ENCODE assay signal across 8 cellular contexts in the genomic region with DNA sequence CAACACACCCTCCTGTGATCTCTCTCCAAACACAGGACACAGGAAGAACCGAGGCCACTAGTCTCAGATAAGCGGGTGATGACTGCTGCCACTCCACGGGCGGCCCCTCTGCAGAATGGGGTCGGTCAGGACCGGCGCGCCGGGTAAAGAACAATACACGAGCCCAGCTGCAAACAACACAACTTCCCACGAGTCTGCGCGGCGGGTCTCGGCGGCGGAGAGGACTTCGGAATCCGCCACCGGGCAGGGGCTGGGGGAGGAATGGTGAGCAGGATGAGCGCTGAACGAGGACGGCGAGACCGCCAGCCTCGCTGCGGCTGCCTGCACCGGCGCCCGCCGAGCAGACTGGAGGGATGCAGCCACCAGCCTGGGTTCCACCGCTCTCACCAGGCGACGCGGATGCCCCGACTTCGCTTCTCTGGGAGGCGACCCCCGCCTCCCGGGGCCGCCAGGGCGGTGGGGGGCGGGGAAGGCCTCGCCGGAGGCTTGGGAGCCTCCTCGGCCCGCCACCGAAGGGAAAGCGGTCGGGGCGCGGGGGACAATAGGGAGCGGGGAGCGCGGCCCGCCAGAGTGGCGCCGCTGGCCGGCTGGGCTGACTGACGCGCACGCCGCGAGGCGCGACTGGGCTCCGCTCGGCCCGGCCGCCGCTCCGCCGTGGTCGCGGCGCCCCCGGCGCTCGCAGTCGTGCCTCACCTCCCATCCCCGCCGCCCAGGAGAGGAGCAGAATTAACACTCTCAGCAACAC. TPM values are rescaled to one million over a fixed set of nuclear protein-coding genes. Genes with fewer than 3 reads are reported as not detected.
DNase-seq lines count a peak whose midpoint lies in the region; ATAC-seq, FAIRE-seq and TF ChIP-seq lines count a peak whose summit lies in the region.

No MANE protein-coding gene starts in this region.

- peak; percentile 31 for ATAC-seq in GM19351 (IDR thresholded peaks at IDR 0.05; ENCODE audit: unreplicated experiment)
- peak; percentile 33 for ATAC-seq in HG03439 (IDR thresholded peaks at IDR 0.05; ENCODE audit: unreplicated experiment)
- ATAC-seq in pancreas, result peak; percentile 43 to 69 (median 58)

- peak overlapping the region; percentile 97 to 98 for H3K4me3 Mint-ChIP-seq in CD14-positive monocyte
- peak overlapping the region; percentile 97 for H3K4me3 Mint-ChIP-seq in activated naive CD4-positive, alpha-beta T cell treated with anti-CD3 and anti-CD28 coated beads, Interleukin-2, amount 50 U/mL, for 24 hours

- H3K36me3 Mint-ChIP-seq in CD14-positive monocyte, result peaks cover 7 to 10% of the 10 kb centered on the region in 2 donors
- H3K36me3 Mint-ChIP-seq in activated naive CD4-positive, alpha-beta T cell treated with anti-CD3 and anti-CD28 coated beads, Interleukin-2, amount 50 U/mL, for 24 hours, result peaks cover 3% of the 10 kb centered on the region

- H3K4me3 ChIP-seq in cardiac muscle cell (peak overlapping the region; percentile 99), pancreas (peak overlapping the region; percentile 73 to 98 (median 89))

- no peaks in the 10 kb centered on the region for H3K36me3 ChIP-seq in cardiac muscle cell
- H3K36me3 ChIP-seq in pancreas, result no peaks in the 10 kb centered on the region

- H3K27ac ChIP-seq in cardiac muscle cell (peak overlapping the region; percentile 99), pancreas (peak overlapping the region; percentile 75 to 97 (median 90))

- H3K4me1 ChIP-seq in cardiac muscle cell (ENCODE audit: low read depth) (peaks cover 21% of the 10 kb centered on the region), pancreas (peaks cover 0 to 22% (median 10%) of the 10 kb centered on the region in 3 donors)

- DNase-seq in CD14-positive monocyte (ENCODE audit: low spot score) (no peak), SHP77 treated with DMSO at 0.1 percent for 48 hours (lab: John Stamatoyannopoulos, UW) (peak; percentile 8), cardiac muscle cell (ENCODE audit: low read depth in 1 of 2, low spot score in 1 of 2) (peak; percentile 62 to 77), pancreas (peak; percentile 32 to 80 (median 57)), NOMO-1 treated with dmso at 0.1 percent for 144 hours (lab: John Stamatoyannopoulos, UW; ENCODE audit: unreplicated experiment) (no peak)

- peaks cover 0 to 3% (median 0%) of the 10 kb centered on the region in 3 donors for H3K27me3 Mint-ChIP-seq in CD14-positive monocyte (ENCODE audit: low read depth in 3 of 3)
- H3K27me3 Mint-ChIP-seq in activated naive CD4-positive, alpha-beta T cell treated with anti-CD3 and anti-CD28 coated beads, Interleukin-2, amount 50 U/mL, for 24 hours, result no peaks in the 10 kb centered on the region

- H3K9me3 ChIP-seq in cardiac muscle cell (ENCODE audit: low read depth) (no peaks in the 10 kb centered on the region), pancreas (no peaks in the 10 kb centered on the region)

- WGBS in pancreas, 2 donors, result 0 to 1% methylated on average over 66 to 82 of the region's 82 CpGs

- H3K9me3 Mint-ChIP-seq in CD14-positive monocyte, result peaks cover 0 to 5% (median 0%) of the 10 kb centered on the region in 7 donors
- no peaks in the 10 kb centered on the region for H3K9me3 Mint-ChIP-seq in activated naive CD4-positive, alpha-beta T cell treated with anti-CD3 and anti-CD28 coated beads, Interleukin-2, amount 50 U/mL, for 24 hours

- TF ChIP-seq CTCF in CD14-positive monocyte (IDR thresholded peaks at IDR 0.05) (no peak), cardiac muscle cell (IDR thresholded peaks at IDR 0.05; ENCODE audit: low read depth, low read length) (no peak), pancreas (IDR thresholded peaks at IDR 0.05) (no peak)

- H3K27me3 ChIP-seq in cardiac muscle cell (no peaks in the 10 kb centered on the region), pancreas (no peaks in the 10 kb centered on the region)

- intact Hi-C loops in CD14-positive monocyte (cut with micrococcal nuclease) (loop anchor here (1.0 to 10.0 kb wide), 3 partner anchors 9 to 224 kb away; no protein-coding TSS in a partner anchor), pancreas (cut with DNase I) (no loop called here)

- peaks cover 39% of the 10 kb centered on the region for H3K4me1 Mint-ChIP-seq in CD14-positive monocyte
- H3K4me1 Mint-ChIP-seq in activated naive CD4-positive, alpha-beta T cell treated with anti-CD3 and anti-CD28 coated beads, Interleukin-2, amount 50 U/mL, for 24 hours, result peaks cover 48% of the 10 kb centered on the region

- peak overlapping the region; percentile 95 to 98 (median 98) for H3K27ac Mint-ChIP-seq in CD14-positive monocyte
- peak overlapping the region; percentile 92 for H3K27ac Mint-ChIP-seq in activated naive CD4-positive, alpha-beta T cell treated with anti-CD3 and anti-CD28 coated beads, Interleukin-2, amount 50 U/mL, for 24 hours

- FAIRE-seq in pancreas (lab: Jason Lieb, UNC), result no peak

RNA-seq across cellular contexts. Expression of a gene that starts 0.5 kb away (rescaled TPM):
- polyA plus RNA-seq in CD14-positive monocyte (100 to 1,000 TPM; 149 to 269 TPM), cardiac muscle cell (110 and 141 TPM in 2 replicates), pancreas (10 to 100 TPM in 1 of 2 donors, 1 to 10 TPM in 1; 6.1 to 13.0 TPM)
- total RNA-seq in cardiac muscle cell (129 and 163 TPM in 2 replicates), pancreas (10 to 100 TPM; 30.6 to 96.2 (median 37.6) TPM)

RNA-seq across cellular contexts. Expression of a gene that starts 22.1 kb away (rescaled TPM):
- polyA plus RNA-seq in CD14-positive monocyte (10 to 100 TPM in 1 of 2 donors, 1 to 10 TPM in 1; 3.4 to 10.9 TPM), cardiac muscle cell (40.2 and 58.4 TPM in 2 replicates), pancreas (1 to 10 TPM; 2.8 to 2.9 TPM)
- total RNA-seq in cardiac muscle cell (23.7 and 30.7 TPM in 2 replicates), pancreas (10 to 100 TPM in 1 of 6 donors, 1 to 10 TPM in 5; 5.1 to 11.6 (median 6.3) TPM)

Comparison
In these comparisons a context has a peak if more than half of its experiments do, and no peak if none do; other contexts are left out.
1. DNase-seq: peak in SHP77 treated with DMSO at 0.1 percent for 48 hours (single experiment), cardiac muscle cell (2 of 2) and pancreas (6 of 6); none in CD14-positive monocyte (single experiment) and NOMO-1 treated with dmso at 0.1 percent for 144 hours (single experiment).
2. intact Hi-C loops: an anchor here in CD14-positive monocyte (1.0 to 10.0 kb wide); none called in pancreas.
3. Peak in every context shown above with its lines, with median percentiles within 50 percentile points of each other: ATAC-seq.